ENCODE assay signal across 27 cellular contexts in the genomic region with DNA sequence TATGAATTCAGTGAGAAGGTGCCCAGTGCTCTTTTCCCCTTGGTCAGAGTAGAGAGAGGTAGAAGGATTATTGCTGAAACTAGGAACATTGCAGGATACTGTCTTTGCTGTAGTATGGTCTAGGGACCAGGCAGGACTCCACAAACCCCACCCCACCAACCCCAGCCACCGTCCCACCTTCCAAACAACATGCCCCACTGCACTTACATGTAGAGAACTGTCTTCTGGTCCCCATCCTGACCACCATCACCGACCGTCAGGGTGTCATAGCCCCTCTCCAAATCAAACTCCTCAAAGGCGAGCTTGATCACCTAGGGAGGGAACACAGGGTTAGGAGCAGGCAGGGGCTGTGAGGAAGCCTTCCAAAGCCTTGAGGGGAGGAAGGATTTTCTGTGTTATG.
"Had no signal": no experiment of that assay in that cellular context is flagged by ENCODE, and none has a peak within 500 bp of the region (broad histone marks: within the 10 kb centered on the region; RNA-seq: fewer than 3 reads in every experiment).

No MANE protein-coding gene starts in this region.

- H3K27me3 ChIP-seq: ascending aorta, cardiac muscle cell had no signal

- H3K36me3 ChIP-seq: ascending aorta, cardiac muscle cell had no signal

- H3K4me3 ChIP-seq: ascending aorta, cardiac muscle cell had no signal

- H3K4me1 ChIP-seq: ascending aorta had no signal

- DNase-seq: activated B cell treated with CpG ODN at 0.5 μM for 24 hours; activated CD4-positive, alpha-beta memory T cell treated with anti-CD3 and anti-CD28 coated beads, Interleukin-2, amount 10 ng/mL, durations not matched to agents 7 days and 5 days; activated CD4-positive, alpha-beta T cell treated with anti-CD3 and anti-CD28 coated beads for 1 hour; activated CD4-positive, alpha-beta T cell treated with anti-CD3 and anti-CD28 coated beads for 36 hours; activated CD4-positive, alpha-beta T cell treated with anti-CD3 and anti-CD28 coated beads for 48 hours; activated CD4-positive, alpha-beta T cell treated with anti-CD3 and anti-CD28 coated beads, Interleukin-2, amount 10 ng/mL, durations not matched to agents 7 days and 5 days; activated CD4-positive, alpha-beta T cell treated with anti-CD3 and anti-CD28 coated beads, Interleukin-2, amount 50 U/mL, for 48 hours; activated CD8-positive, alpha-beta memory T cell treated with anti-CD3 and anti-CD28 coated beads, Interleukin-2, amount 50 U/mL, for 48 hours; activated CD8-positive, alpha-beta T cell treated with anti-CD3 and anti-CD28 coated beads, Interleukin-2, amount 10 ng/mL, durations not matched to agents 7 days and 5 days; activated effector memory CD4-positive, alpha-beta T cell treated with Interleukin-2 at 50 U/mL for 16 hours; activated gamma-delta T cell; activated naive CD4-positive, alpha-beta T cell treated with anti-CD3 and anti-CD28 coated beads, Interleukin-2, amount 10 ng/mL, durations not matched to agents 7 days and 5 days; activated naive CD4-positive, alpha-beta T cell treated with Interleukin-2 at 50 U/mL for 16 hours; activated naive CD8-positive, alpha-beta T cell treated with anti-CD3 and anti-CD28 coated beads, Interleukin-2, amount 10 ng/mL, durations not matched to agents 7 days and 5 days; activated naive CD8-positive, alpha-beta T cell treated with anti-CD3 and anti-CD28 coated beads, Interleukin-2, amount 50 U/mL, for 24 hours; activated T-cell treated with anti-CD3 and anti-CD28 coated beads, Interleukin-2, amount 50 U/mL, for 24 hours; activated T-cell treated with anti-CD3 and anti-CD28 coated beads, Interleukin-2, amount 50 U/mL, for 48 hours; amygdala; anterior cingulate cortex; caudate nucleus; cerebellar nuclear complex; T-helper 1 cell; T-helper 2 cell; T-helper 9 cell had no signal

- H3K27ac ChIP-seq: ascending aorta, cardiac muscle cell, VCaP had no signal
